12 cellular contexts compared by ENCODE assay signal in the genomic region with DNA sequence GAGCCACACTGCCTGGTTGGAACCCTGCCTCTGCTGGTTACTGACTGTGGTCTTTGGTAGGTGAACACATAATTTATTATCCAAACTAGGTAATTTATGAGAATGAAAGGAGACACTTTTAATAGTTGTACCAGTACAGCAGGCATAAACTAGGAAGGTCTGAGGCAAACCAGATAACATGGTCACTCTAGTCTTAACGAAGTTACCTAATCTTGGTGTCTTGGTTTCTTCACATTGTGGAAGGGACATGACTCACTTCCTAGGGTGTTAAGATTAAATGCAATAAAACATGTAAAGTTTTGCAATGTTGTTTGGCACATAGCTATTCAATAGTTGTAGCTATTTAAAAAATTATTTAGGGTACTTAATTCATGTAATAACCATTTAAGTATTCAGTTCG. TPM values are rescaled to one million over a fixed set of nuclear protein-coding genes. Genes with fewer than 3 reads are reported as not detected.
A peak's percentile ranks its signal among the peaks of the same experiment; 100 is the strongest.
DNase-seq lines count a peak whose midpoint lies in the region; ATAC-seq and TF ChIP-seq lines count a peak whose summit lies in the region.
"Had no signal": no experiment of that assay in that cellular context is flagged by ENCODE, and none has a peak within 500 bp of the region (broad histone marks: within the 10 kb centered on the region; RNA-seq: fewer than 3 reads in every experiment).

No MANE protein-coding gene starts in this region.

- H4K20me1 ChIP-seq in KMS-11 (ENCODE audit: insufficient read depth) (no peaks in the 10 kb centered on the region), smooth muscle cell (ENCODE audit: low read depth) (peaks cover 47% of the 10 kb centered on the region)

- ATAC-seq in GM19351 (IDR thresholded peaks at IDR 0.05; ENCODE audit: unreplicated experiment) = no peak
- ATAC-seq: naive thymus-derived CD4-positive, alpha-beta T cell had no signal

- H3K9me3 ChIP-seq in smooth muscle cell (replicated peaks; ENCODE audit: low read depth) = no peaks in the 10 kb centered on the region

- H3K4me1 ChIP-seq in KMS-11 (ENCODE audit: low read depth, poor library complexity, severe bottlenecking) = peaks cover 19% of the 10 kb centered on the region
- H3K4me1 ChIP-seq in smooth muscle cell (ENCODE audit: low read depth) = peaks cover 11% of the 10 kb centered on the region

- H3F3A ChIP-seq in smooth muscle cell (ENCODE audit: low read depth) = peaks cover 22% of the 10 kb centered on the region

- H2AFZ ChIP-seq in KMS-11 (ENCODE audit: low read depth) (no peak overlapping the region), smooth muscle cell (ENCODE audit: low read depth) (no peak overlapping the region)

- 0 out of 2 replicates have a peak overlapping the region, but pooled peaks have one; percentile 17 for H3K4me2 ChIP-seq in KMS-11
- peak overlapping the region; percentile 35 for H3K4me2 ChIP-seq in smooth muscle cell

- H3K27me3 ChIP-seq in KMS-11 (ENCODE audit: insufficient read depth, low read depth) = no peaks in the 10 kb centered on the region
- H3K27me3 ChIP-seq in smooth muscle cell (ENCODE audit: low read depth) = no peaks in the 10 kb centered on the region

- 46% methylated on average over 2 of the region's 2 CpGs for WGBS in smooth muscle cell (ENCODE audit: low lambda C conversion rate)

- H3K79me2 ChIP-seq in KMS-11 (ENCODE audit: insufficient read depth, low read depth) = no peaks in the 10 kb centered on the region; the same call in 1 of the 2 replicates
- H3K79me2 ChIP-seq in smooth muscle cell (ENCODE audit: low read depth) = peaks cover 89% of the 10 kb centered on the region

- H3K27ac ChIP-seq in KMS-11 (no peak overlapping the region), smooth muscle cell (ENCODE audit: low read depth) (peak overlapping the region; percentile 85)

- H3K4me3 ChIP-seq in KMS-11 (IDR thresholded peaks at IDR 0.05; ENCODE audit: insufficient read depth, low read depth, low read length) (no peak overlapping the region), fibroblast of mammary gland (ENCODE audit: control insufficient read depth, low read depth, low read length) (no peak overlapping the region), smooth muscle cell (no peak overlapping the region)

- H3K9ac ChIP-seq in KMS-11 (no peak overlapping the region), smooth muscle cell (ENCODE audit: low read depth) (no peak overlapping the region)

- H3K36me3 ChIP-seq in KMS-11 (ENCODE audit: insufficient read depth) (no peaks in the 10 kb centered on the region), smooth muscle cell (ENCODE audit: low read depth) (no peaks in the 10 kb centered on the region)

- peak; percentile 85 for DNase-seq in SIG-M5 treated with dmso at 0.1 percent for 504 hours (lab: John Stamatoyannopoulos, UW; ENCODE audit: unreplicated experiment)
- peak; percentile 71 for DNase-seq in fibroblast of mammary gland (ENCODE audit: low read depth)
- no peak for DNase-seq in smooth muscle cell (lab: John Stamatoyannopoulos, UW; ENCODE audit: unreplicated experiment)
- no peak for DNase-seq in T-helper 1 cell
- DNase-seq in COLO668 (lab: John Stamatoyannopoulos, UW; ENCODE audit: unreplicated experiment) = no peak
- DNase-seq: activated CD4-positive, alpha-beta T cell treated with anti-CD3 and anti-CD28 coated beads, Interleukin-2, amount 50 U/mL, for 1 hour; CD4-positive, CD25-positive, alpha-beta regulatory T cell; naive thymus-derived CD4-positive, alpha-beta T cell; NCI-H1694 treated with DMSO at 0.1 percent for 48 hours; NCI-H748 treated with DMSO at 0.1 percent for 48 hours had no signal

- TF ChIP-seq CTCF in KMS-11 (conservative IDR thresholded peaks at IDR 0.05; ENCODE audit: low read depth, low read length) (no peak), fibroblast of mammary gland (conservative IDR thresholded peaks at IDR 0.05; ENCODE audit: control insufficient read depth, insufficient read depth, low read depth, low read length) (no peak), smooth muscle cell (IDR thresholded peaks at IDR 0.05; ENCODE audit: borderline replicate concordance, insufficient read depth, poor library complexity, severe bottlenecking) (no peak)

RNA-seq across cellular contexts. Expression of gene SPTBN1, which starts 23.3 kb away (rescaled TPM):
- 186 and 215 TPM in 2 replicates for total RNA-seq in smooth muscle cell
- polyA plus RNA-seq in smooth muscle cell = 76.3 and 78.7 TPM in 2 replicates

Comparison
In these comparisons a context has a peak if more than half of its experiments do, and no peak if none do; other contexts are left out.
1. DNase-seq: peak in SIG-M5 treated with dmso at 0.1 percent for 504 hours (single experiment) and fibroblast of mammary gland (single experiment); none in smooth muscle cell (single experiment), T-helper 1 cell (0 of 5) and COLO668 (single experiment).